31 cellular contexts compared by ENCODE assay signal in genomic region chr17:6901086-6901485, GRCh38.
"Had no signal": no experiment of that assay in that cellular context is flagged by ENCODE, and none has a peak within 500 bp of the region (broad histone marks: within the 10 kb centered on the region; RNA-seq: fewer than 3 reads in every experiment).

No MANE protein-coding gene starts in this region.

- H3K4me1 ChIP-seq: adrenal gland, breast epithelium, esophagus muscularis mucosa, foreskin keratinocyte, gastrocnemius medialis, heart left ventricle had no signal

- H3K79me2 ChIP-seq: hepatocyte had no signal

- H3K4me3 ChIP-seq: adrenal gland, breast epithelium, cardiac muscle cell, coronary artery, dorsolateral prefrontal cortex, esophagus muscularis mucosa, gastrocnemius medialis, heart left ventricle, hepatocyte had no signal

- H3K4me2 ChIP-seq: hepatocyte had no signal

- ATAC-seq: activated CD8-positive, alpha-beta memory T cell treated with anti-CD3 and anti-CD28 coated beads, Interleukin-2, amount 10 ng/mL, durations not matched to agents 7 days and 5 days; activated CD8-positive, alpha-beta T cell treated with anti-CD3 and anti-CD28 coated beads, Interleukin-2, amount 10 ng/mL, durations not matched to agents 7 days and 5 days; activated naive CD8-positive, alpha-beta T cell treated with anti-CD3 and anti-CD28 coated beads, Interleukin-2, amount 50 U/mL, for 24 hours; foreskin keratinocyte; gastrocnemius medialis; heart left ventricle; WTC11 had no signal

- H3K36me3 ChIP-seq: adrenal gland, breast epithelium, cardiac muscle cell, esophagus muscularis mucosa, gastrocnemius medialis, heart left ventricle had no signal

- H3K9me3 ChIP-seq: adrenal gland, breast epithelium, esophagus muscularis mucosa, gastrocnemius medialis, heart left ventricle had no signal

- DNase-seq: activated CD4-positive, alpha-beta memory T cell treated with anti-CD3 and anti-CD28 coated beads for 36 hours; activated CD4-positive, alpha-beta T cell treated with anti-CD3 and anti-CD28 coated beads for 1 hour; activated CD4-positive, alpha-beta T cell treated with anti-CD3 and anti-CD28 coated beads for 4 hours; activated CD8-positive, alpha-beta memory T cell treated with anti-CD3 and anti-CD28 coated beads, Interleukin-2, amount 10 ng/mL, durations not matched to agents 7 days and 5 days; activated CD8-positive, alpha-beta memory T cell treated with anti-CD3 and anti-CD28 coated beads, Interleukin-2, amount 50 U/mL, for 4 hours; activated CD8-positive, alpha-beta T cell treated with anti-CD3 and anti-CD28 coated beads, Interleukin-2, amount 10 ng/mL, durations not matched to agents 7 days and 5 days; activated effector memory CD4-positive, alpha-beta T cell treated with anti-CD3 and anti-CD28 coated beads, Interleukin-2, amount 50 U/mL, for 16 hours; activated naive CD4-positive, alpha-beta T cell treated with anti-CD3 and anti-CD28 coated beads for 36 hours; activated naive CD8-positive, alpha-beta T cell treated with anti-CD3 and anti-CD28 coated beads for 36 hours; activated naive CD8-positive, alpha-beta T cell treated with anti-CD3 and anti-CD28 coated beads, Interleukin-2, amount 50 U/mL, for 24 hours; activated T-cell treated with anti-CD3 and anti-CD28 coated beads, Interleukin-2, amount 50 U/mL, for 1 hour; activated T-cell treated with anti-CD3 and anti-CD28 coated beads, Interleukin-2, amount 50 U/mL, for 48 hours; adrenal gland; amygdala; aorta; dorsolateral prefrontal cortex; effector memory CD4-positive, alpha-beta T cell; endodermal cell; erythroblast; foreskin keratinocyte; gastrocnemius medialis; glutamatergic neuron; heart left ventricle; T-helper 2 cell had no signal

- H2AFZ ChIP-seq: hepatocyte had no signal

- H3K27ac ChIP-seq: adrenal gland, breast epithelium, cardiac muscle cell, coronary artery, dorsolateral prefrontal cortex, esophagus muscularis mucosa, foreskin keratinocyte, gastrocnemius medialis, heart left ventricle, hepatocyte, VCaP had no signal
